Comparison of ENCODE assay signal across 18 cellular contexts in the genomic region with DNA sequence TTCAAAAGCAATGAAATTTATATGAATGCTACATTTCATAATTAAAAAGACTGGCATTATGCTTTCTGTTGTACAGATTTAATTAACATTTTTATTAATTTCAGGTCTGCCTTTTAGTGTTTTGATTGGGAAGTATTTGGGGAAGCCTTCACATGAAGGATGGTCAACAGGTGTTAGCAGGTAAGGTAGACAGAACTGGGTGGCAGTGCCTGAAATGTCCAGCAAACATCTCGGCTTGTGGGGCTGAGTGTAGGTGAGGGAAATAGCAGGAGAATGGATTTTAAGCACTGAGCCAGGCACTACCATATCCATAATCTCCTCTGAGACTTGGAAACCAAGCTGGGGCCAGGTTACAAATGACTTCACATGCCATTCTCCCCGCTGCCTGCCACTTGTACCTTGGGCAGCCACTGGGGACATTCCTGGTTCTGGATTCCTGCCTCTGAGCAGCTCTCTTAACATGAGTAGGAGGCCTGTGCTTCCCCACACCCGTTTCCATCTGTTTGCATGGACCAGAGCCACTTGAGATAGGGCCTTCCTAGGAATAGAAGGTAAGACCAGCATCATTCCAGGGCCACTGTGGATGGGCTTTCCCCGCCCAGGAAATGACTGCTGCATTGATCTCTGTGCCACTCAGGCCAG.
A peak's percentile ranks its signal among the peaks of the same experiment; 100 is the strongest.
DNase-seq lines count a peak whose midpoint lies in the region; ATAC-seq and TF ChIP-seq lines count a peak whose summit lies in the region.
"Had no signal": no experiment of that assay in that cellular context is flagged by ENCODE, and none has a peak within 500 bp of the region (broad histone marks: within the 10 kb centered on the region; RNA-seq: fewer than 3 reads in every experiment).

No MANE protein-coding gene starts in this region.

- no peak overlapping the region for H3K4me3 Mint-ChIP-seq in activated naive CD8-positive, alpha-beta T cell treated with anti-CD3 and anti-CD28 coated beads, Interleukin-2, amount 50 U/mL, for 24 hours
- H3K4me3 Mint-ChIP-seq: activated CD8-positive, alpha-beta T cell treated with anti-CD3 and anti-CD28 coated beads, Interleukin-2, amount 10 ng/mL, durations not matched to agents 7 days and 5 days; activated naive CD8-positive, alpha-beta T cell; brain; CD4-positive, alpha-beta memory T cell had no signal

- intact Hi-C loops in heart right ventricle (cut with DNase I) (loop anchor here in 9 of 10 donors (5.0 to 10.0 kb wide), 9 partner anchors 65 to 305 kb away; a partner anchor contains a TSS), right cardiac atrium (cut with DNase I) (loop anchor here (5.0 to 10.0 kb wide), 5 partner anchors 42 to 305 kb away; a partner anchor contains a TSS), lower lobe of right lung (cut with DNase I) (no loop called here)

- no peaks in the 10 kb centered on the region for H3K9me3 Mint-ChIP-seq in activated naive CD8-positive, alpha-beta T cell treated with anti-CD3 and anti-CD28 coated beads, Interleukin-2, amount 50 U/mL, for 24 hours
- H3K9me3 Mint-ChIP-seq: brain; CD4-positive, alpha-beta memory T cell had no signal

- no peak overlapping the region for H3K27ac Mint-ChIP-seq in activated naive CD8-positive, alpha-beta T cell treated with anti-CD3 and anti-CD28 coated beads, Interleukin-2, amount 50 U/mL, for 24 hours
- H3K27ac Mint-ChIP-seq: activated CD8-positive, alpha-beta T cell treated with anti-CD3 and anti-CD28 coated beads, Interleukin-2, amount 10 ng/mL, durations not matched to agents 7 days and 5 days; activated naive CD8-positive, alpha-beta T cell; CD4-positive, alpha-beta memory T cell had no signal

- DNase-seq in heart right ventricle (peak in 1 of 2 donors; percentile 12), right cardiac atrium (no peak), NCI-H69 (lab: John Stamatoyannopoulos, UW) (peak; percentile 44), lower lobe of right lung (no peak), RKO (ENCODE audit: low spot score) (no peak)
- no peak for DNase-seq in effector memory CD4-positive, alpha-beta T cell
- DNase-seq in activated naive CD8-positive, alpha-beta T cell treated with anti-CD3 and anti-CD28 coated beads, Interleukin-2, amount 50 U/mL, for 24 hours = no peak
- DNase-seq: activated CD8-positive, alpha-beta T cell treated with anti-CD3 and anti-CD28 coated beads, Interleukin-2, amount 10 ng/mL, durations not matched to agents 7 days and 5 days; CD4-positive, alpha-beta memory T cell; cortex of kidney; IMR-90; SHP77 treated with DMSO at 0.1 percent for 48 hours; sigmoid colon; stimulated activated CD4-positive, alpha-beta T cell treated with anti-CD3 and anti-CD28 coated beads, Interleukin-1b, Interleukin-23, amount 100 ng/mL, for 48 hours had no signal

- H3K4me3 ChIP-seq in heart right ventricle (no peak overlapping the region), right cardiac atrium (ENCODE audit: low read length) (no peak overlapping the region), lower lobe of right lung (no peak overlapping the region)
- H3K4me3 ChIP-seq in effector memory CD4-positive, alpha-beta T cell (ENCODE audit: insufficient read depth, low read depth, low read length, poor library complexity, severe bottlenecking) = no peak overlapping the region
- H3K4me3 ChIP-seq: sigmoid colon had no signal

- TF ChIP-seq CTCF in heart right ventricle (IDR thresholded peaks at IDR 0.05) = peak in 1 of 9 donors; percentile 6
- TF ChIP-seq CTCF in lower lobe of right lung (IDR thresholded peaks at IDR 0.05) = peak; percentile 18

- ATAC-seq in heart right ventricle = peak in 6 of 8 donors; percentile 46 to 73 (median 52)
- no peak for ATAC-seq in right cardiac atrium
- ATAC-seq in lower lobe of right lung = peak; percentile 85
- no peak for ATAC-seq in activated naive CD8-positive, alpha-beta T cell treated with anti-CD3 and anti-CD28 coated beads, Interleukin-2, amount 50 U/mL, for 24 hours
- ATAC-seq in HG02798 (IDR thresholded peaks at IDR 0.05; ENCODE audit: poor library complexity, unreplicated experiment) = no peak
- ATAC-seq: activated CD8-positive, alpha-beta T cell treated with anti-CD3 and anti-CD28 coated beads, Interleukin-2, amount 10 ng/mL, durations not matched to agents 7 days and 5 days had no signal

- H3K36me3 ChIP-seq in heart right ventricle = no peaks in the 10 kb centered on the region
- H3K36me3 ChIP-seq in lower lobe of right lung = no peaks in the 10 kb centered on the region
- no peaks in the 10 kb centered on the region for H3K36me3 ChIP-seq in effector memory CD4-positive, alpha-beta T cell (ENCODE audit: control insufficient read depth, insufficient read depth, low read length)
- H3K36me3 ChIP-seq: sigmoid colon had no signal

- 47 to 71% methylated on average over 4 of the region's 4 CpGs for WGBS in heart right ventricle, 2 donors
- WGBS in right cardiac atrium = 71% methylated on average over 4 of the region's 4 CpGs

- no peak overlapping the region for H3K27ac ChIP-seq in heart right ventricle
- H3K27ac ChIP-seq in right cardiac atrium (ENCODE audit: low read length) = no peak overlapping the region
- H3K27ac ChIP-seq in lower lobe of right lung = no peak overlapping the region
- no peak overlapping the region for H3K27ac ChIP-seq in effector memory CD4-positive, alpha-beta T cell (ENCODE audit: insufficient read depth, low read length, poor library complexity, severe bottlenecking)
- H3K27ac ChIP-seq: epithelial cell of prostate, sigmoid colon had no signal

- H3K27me3 Mint-ChIP-seq in activated naive CD8-positive, alpha-beta T cell treated with anti-CD3 and anti-CD28 coated beads, Interleukin-2, amount 50 U/mL, for 24 hours = peaks cover 11% of the 10 kb centered on the region

- H3K4me1 ChIP-seq in heart right ventricle = peaks cover 0 to 17% (median 5%) of the 10 kb centered on the region in 9 donors
- no peaks in the 10 kb centered on the region for H3K4me1 ChIP-seq in right cardiac atrium (ENCODE audit: control insufficient read depth, insufficient read depth, low read length)
- H3K4me1 ChIP-seq in lower lobe of right lung = peaks cover 17% of the 10 kb centered on the region
- H3K4me1 ChIP-seq in effector memory CD4-positive, alpha-beta T cell (ENCODE audit: control insufficient read depth, insufficient read depth, low read length, poor library complexity, severe bottlenecking) = no peaks in the 10 kb centered on the region
- H3K4me1 ChIP-seq: sigmoid colon had no signal

- H3K36me3 Mint-ChIP-seq in activated naive CD8-positive, alpha-beta T cell treated with anti-CD3 and anti-CD28 coated beads, Interleukin-2, amount 50 U/mL, for 24 hours (ENCODE audit: low read depth) = no peaks in the 10 kb centered on the region
- H3K36me3 Mint-ChIP-seq: activated naive CD8-positive, alpha-beta T cell; brain; CD4-positive, alpha-beta memory T cell had no signal

- peaks cover 0 to 82% (median 26%) of the 10 kb centered on the region in 7 donors for H3K27me3 ChIP-seq in heart right ventricle
- H3K27me3 ChIP-seq in right cardiac atrium (ENCODE audit: control insufficient read depth, insufficient read depth) = no peaks in the 10 kb centered on the region
- no peaks in the 10 kb centered on the region for H3K27me3 ChIP-seq in lower lobe of right lung (ENCODE audit: low read depth)
- no peaks in the 10 kb centered on the region for H3K27me3 ChIP-seq in effector memory CD4-positive, alpha-beta T cell (replicated peaks; ENCODE audit: control insufficient read depth, insufficient read depth, low read length, poor library complexity, severe bottlenecking)
- H3K27me3 ChIP-seq: sigmoid colon had no signal

- H3K9me3 ChIP-seq in heart right ventricle = no peaks in the 10 kb centered on the region
- H3K9me3 ChIP-seq in right cardiac atrium (ENCODE audit: control insufficient read depth, low read length) = no peaks in the 10 kb centered on the region
- no peaks in the 10 kb centered on the region for H3K9me3 ChIP-seq in lower lobe of right lung
- H3K9me3 ChIP-seq in effector memory CD4-positive, alpha-beta T cell (ENCODE audit: control insufficient read depth, low read length) = no peaks in the 10 kb centered on the region
- H3K9me3 ChIP-seq: sigmoid colon had no signal

- H3K4me1 Mint-ChIP-seq in activated naive CD8-positive, alpha-beta T cell treated with anti-CD3 and anti-CD28 coated beads, Interleukin-2, amount 50 U/mL, for 24 hours = peaks cover 4% of the 10 kb centered on the region
- H3K4me1 Mint-ChIP-seq: CD4-positive, alpha-beta memory T cell had no signal

Comparison
In these comparisons a context has a peak if more than half of its experiments do, and no peak if none do; other contexts are left out.
1. ATAC-seq: peak in heart right ventricle (6 of 8) and lower lobe of right lung (2 of 2); none in right cardiac atrium (0 of 2), activated naive CD8-positive, alpha-beta T cell treated with anti-CD3 and anti-CD28 coated beads, Interleukin-2, amount 50 U/mL, for 24 hours (single experiment) and HG02798 (single experiment).